8 cellular contexts compared by ENCODE assay signal in the genomic region with DNA sequence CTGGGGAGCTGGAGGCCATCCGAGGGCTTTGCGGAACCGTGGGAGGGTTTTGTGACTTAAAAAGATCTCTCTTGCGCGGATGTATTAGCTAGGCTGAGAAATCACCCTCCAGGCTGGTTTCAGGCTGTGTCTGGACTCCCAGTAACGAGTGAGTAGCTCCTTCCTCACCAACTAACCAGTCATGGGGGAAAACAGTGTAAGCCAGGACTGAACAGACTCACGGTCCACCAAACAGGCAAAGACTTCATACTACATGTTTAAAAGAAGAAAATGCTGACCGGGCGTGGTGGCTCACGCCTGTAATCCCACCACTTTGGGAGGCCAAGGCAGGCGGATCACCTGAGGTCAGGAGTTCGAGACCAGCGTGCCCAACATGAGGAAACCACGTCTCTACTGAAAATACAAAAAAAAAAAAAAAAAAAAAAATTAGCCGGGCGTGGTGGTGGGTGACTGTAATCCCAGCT. TPM values are rescaled to one million over a fixed set of nuclear protein-coding genes. Genes with fewer than 3 reads are reported as not detected.
DNase-seq lines count a peak whose midpoint lies in the region; ATAC-seq and TF ChIP-seq lines count a peak whose summit lies in the region.

No MANE protein-coding gene starts in this region.

- DNase-seq in MM.1S (no peak), dorsolateral prefrontal cortex (no peak), omental fat pad (ENCODE audit: low spot score) (no peak)
- DNase-seq in naive thymus-derived CD8-positive, alpha-beta T cell, result no peak
- DNase-seq in stimulated activated CD4-positive, alpha-beta T cell treated with anti-CD3 and anti-CD28 coated beads, Interleukin-2, amount 100 ng/mL, for 48 hours, result no peak

- peak overlapping the region; percentile 92 for H3K27ac ChIP-seq in BLaER1
- H3K27ac ChIP-seq in MM.1S (ENCODE audit: low read length), result peak overlapping the region; percentile 88; the same call in 1 of the 2 replicates
- H3K27ac ChIP-seq in dorsolateral prefrontal cortex, result peak overlapping the region in 55 of 59 donors; percentile 1 to 97 (median 91)

- H3K9me3 ChIP-seq in BLaER1, result no peaks in the 10 kb centered on the region
- H3K9me3 ChIP-seq in MM.1S (replicated peaks; ENCODE audit: insufficient read depth, low read length), result no peaks in the 10 kb centered on the region

- peak overlapping the region; percentile 96 for H3K4me2 ChIP-seq in BLaER1
- peak overlapping the region; percentile 97 for H3K4me2 ChIP-seq in MM.1S (ENCODE audit: low read depth, low read length)

- H3K36me3 Mint-ChIP-seq in naive thymus-derived CD8-positive, alpha-beta T cell, result peaks cover 0 to 27% (median 2%) of the 10 kb centered on the region in 3 donors

- POLR2A ChIA-PET in naive thymus-derived CD8-positive, alpha-beta T cell (lab: Charles Lee), result interaction anchor here (1.1 to 4.8 kb wide), 11 partner anchors 8 to 415 kb away, joined by 4 to 79 read pairs (median 8); a partner anchor contains a TSS

- peak overlapping the region; percentile 95 to 99 (median 98) for H3K4me3 Mint-ChIP-seq in naive thymus-derived CD8-positive, alpha-beta T cell

- peak overlapping the region; percentile 76 for H2AFZ ChIP-seq in MM.1S (ENCODE audit: low read length)

- intact Hi-C loops in dorsolateral prefrontal cortex (cut with DNase I), result loop anchor here (5.0 kb wide), 2 partner anchors 134 to 271 kb away; a partner anchor contains a TSS

- H3K27me3 ChIP-seq in BLaER1, result no peaks in the 10 kb centered on the region
- no peaks in the 10 kb centered on the region for H3K27me3 ChIP-seq in MM.1S (replicated peaks; ENCODE audit: insufficient read depth, low read length)
- no peaks in the 10 kb centered on the region for H3K27me3 ChIP-seq in dorsolateral prefrontal cortex

- peaks cover 27 to 54% (median 47%) of the 10 kb centered on the region in 4 donors for H3K4me1 Mint-ChIP-seq in naive thymus-derived CD8-positive, alpha-beta T cell

- H3K4me1 ChIP-seq in BLaER1 (peaks cover 26% of the 10 kb centered on the region), MM.1S (ENCODE audit: low read length) (peaks cover 9% of the 10 kb centered on the region; the same call in 1 of the 2 replicates)

- no peaks in the 10 kb centered on the region for H3K27me3 Mint-ChIP-seq in naive thymus-derived CD8-positive, alpha-beta T cell

- H3F3A ChIP-seq in MM.1S (ENCODE audit: insufficient read depth, low read length), result peaks cover 15% of the 10 kb centered on the region

- H3K9me2 ChIP-seq in MM.1S (replicated peaks; ENCODE audit: insufficient read depth, low read length), result no peaks in the 10 kb centered on the region

- no peak for ATAC-seq in naive thymus-derived CD8-positive, alpha-beta T cell
- no peak for ATAC-seq in GM19328 (IDR thresholded peaks at IDR 0.05; ENCODE audit: unreplicated experiment)
- ATAC-seq in omental fat pad (ENCODE audit: low FRiP score), result no peak
- ATAC-seq in GM19035 (IDR thresholded peaks at IDR 0.05; ENCODE audit: unreplicated experiment), result no peak

- peaks cover 50% of the 10 kb centered on the region for H3K36me3 ChIP-seq in BLaER1
- H3K36me3 ChIP-seq in MM.1S (replicated peaks; ENCODE audit: insufficient read depth, low read length), result no peaks in the 10 kb centered on the region

- no peaks in the 10 kb centered on the region for H3K9me3 Mint-ChIP-seq in naive thymus-derived CD8-positive, alpha-beta T cell

- H3K9ac ChIP-seq in BLaER1 (peak overlapping the region; percentile 91), MM.1S (ENCODE audit: low read length) (peak overlapping the region; percentile 78)

- TF ChIP-seq CTCF in MM.1S (IDR thresholded peaks at IDR 0.05; ENCODE audit: low read length), result no peak
- no peak for TF ChIP-seq CTCF in dorsolateral prefrontal cortex (IDR thresholded peaks at IDR 0.05 in 54 of 56, conservative IDR thresholded peaks at IDR 0.05 in 2 of 56; ENCODE audit: low read depth in 1 of 56, partially characterized antibody in 56 of 56)
- no peak for TF ChIP-seq CTCF in omental fat pad (IDR thresholded peaks at IDR 0.05)

- peak overlapping the region; percentile 97 to 99 (median 98) for H3K27ac Mint-ChIP-seq in naive thymus-derived CD8-positive, alpha-beta T cell

- H3K4me3 ChIP-seq in BLaER1 (peak overlapping the region; percentile 85), MM.1S (ENCODE audit: low read length) (peak overlapping the region; percentile 98), dorsolateral prefrontal cortex (peak overlapping the region; percentile 73 to 100 (median 93))

- H4K20me1 ChIP-seq in BLaER1 (peaks cover 43% of the 10 kb centered on the region), MM.1S (ENCODE audit: insufficient read depth, low read length) (no peaks in the 10 kb centered on the region)

- peaks cover 41% of the 10 kb centered on the region for H3K79me2 ChIP-seq in MM.1S (ENCODE audit: low read length)

RNA-seq across cellular contexts. Expression of a gene that starts 0.8 kb away (rescaled TPM):
- 10 to 100 TPM; 24.1 to 55.6 (median 34.6) TPM for total RNA-seq in dorsolateral prefrontal cortex
- 100 to 1,000 TPM; 109 to 111 TPM for total RNA-seq in naive thymus-derived CD8-positive, alpha-beta T cell
- 10 to 100 TPM; 25.2 to 44.1 (median 34.1) TPM for polyA plus RNA-seq in naive thymus-derived CD8-positive, alpha-beta T cell
- 10 to 100 TPM; 14.8 to 36.9 (median 28.1) TPM for total RNA-seq in omental fat pad
